In the genomic region with DNA sequence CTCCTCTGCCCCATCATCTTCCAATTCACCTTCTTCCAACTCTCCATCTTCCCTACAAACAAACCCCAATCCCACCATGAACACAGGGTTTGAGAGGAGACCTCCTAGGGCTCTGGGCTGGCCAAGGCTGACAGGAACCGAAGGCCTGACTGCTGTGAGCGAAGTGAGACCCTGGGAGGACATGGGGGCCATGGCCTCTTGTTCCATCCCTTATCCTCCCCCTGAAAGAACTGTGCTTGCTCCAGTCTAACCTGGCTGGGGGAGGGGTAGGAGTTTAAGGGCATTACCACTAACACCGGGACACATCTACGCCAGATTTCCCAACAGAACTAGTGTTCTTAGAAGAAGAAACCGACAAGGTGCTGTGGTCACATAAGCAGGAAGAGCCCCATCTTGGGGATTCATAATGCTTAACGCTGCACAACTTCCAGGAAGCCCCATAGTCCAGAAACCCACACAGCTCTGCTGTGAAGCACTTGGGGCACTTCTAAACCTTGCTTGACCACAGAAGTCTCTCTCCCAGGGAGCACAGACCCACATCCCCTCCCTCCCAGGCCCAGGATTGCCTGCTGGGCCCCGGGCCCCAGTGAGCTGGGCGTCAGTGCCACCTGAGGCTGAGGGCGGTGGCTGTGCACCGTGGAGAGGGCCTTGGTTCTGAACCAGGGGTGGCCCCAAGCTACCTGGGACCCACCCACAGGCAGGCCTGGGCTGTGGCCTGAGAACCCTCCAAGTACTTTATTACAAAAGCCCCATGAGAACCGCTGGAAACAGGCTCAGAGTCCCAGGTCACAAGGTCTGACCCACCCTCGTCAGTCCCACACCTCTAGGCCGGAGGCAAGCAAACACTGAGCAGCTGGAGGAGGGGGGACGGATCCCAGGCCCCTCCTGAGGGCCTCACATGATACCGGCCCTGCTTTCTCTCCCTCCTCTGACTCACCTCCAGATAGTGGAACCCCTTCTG, we compare ENCODE assay signal across 8 cellular contexts. TPM values are rescaled to one million over a fixed set of nuclear protein-coding genes. Genes with fewer than 3 reads are reported as not detected.
DNase-seq lines count a peak whose midpoint lies in the region; ATAC-seq and TF ChIP-seq lines count a peak whose summit lies in the region.

No MANE protein-coding gene starts in this region.

- H4K91ac ChIP-seq in trophoblast cell (ENCODE audit: low read depth, low read length): no peak overlapping the region

- peaks cover 65% of the 10 kb centered on the region for H3K36me3 Mint-ChIP-seq in CD8-positive, alpha-beta T cell

- H3K14ac ChIP-seq in trophoblast cell (ENCODE audit: low read length): no peak overlapping the region

- no peak overlapping the region for H3K23ac ChIP-seq in trophoblast cell (ENCODE audit: low read length)

- no CpG with 5 or more reads among the region's 15 CpGs for WGBS in trophoblast cell (ENCODE audit: extremely low coverage, insufficient coverage, insufficient read length)

- no peak overlapping the region for H2AFZ ChIP-seq in trophoblast cell (ENCODE audit: insufficient read depth, low read length, poor library complexity)

- no peak overlapping the region for H3K4me2 ChIP-seq in trophoblast cell (ENCODE audit: low read length)

- peak overlapping the region; percentile 25 for H3K4ac ChIP-seq in trophoblast cell (ENCODE audit: low read depth, low read length)

- H3K4me1 Mint-ChIP-seq in CD8-positive, alpha-beta T cell (ENCODE audit: low read depth): peaks cover 48% of the 10 kb centered on the region

- H2BK12ac ChIP-seq in trophoblast cell (ENCODE audit: low read length): no peak overlapping the region

- no peak overlapping the region for H4K8ac ChIP-seq in trophoblast cell (ENCODE audit: low read depth, low read length)

- no peak overlapping the region for H2BK120ac ChIP-seq in trophoblast cell (ENCODE audit: insufficient read depth, low read length, poor library complexity)

- peaks cover 26% of the 10 kb centered on the region for H3K4me1 ChIP-seq in CD8-positive, alpha-beta T cell (ENCODE audit: insufficient read depth, low read length)
- H3K4me1 ChIP-seq in colonic mucosa (peaks cover 36% of the 10 kb centered on the region), trophoblast cell (ENCODE audit: control insufficient read depth in 1 of 2, insufficient read depth in 2 of 2, low read length in 2 of 2) (peaks cover 0 to 15% of the 10 kb centered on the region in 2 experiments)

- H3K9ac ChIP-seq in colonic mucosa (ENCODE audit: low read depth in 2 of 2, low read length in 2 of 2) (peak overlapping the region; percentile 60 to 95), trophoblast cell (ENCODE audit: low read length) (no peak overlapping the region)

- H3K27ac ChIP-seq in CD8-positive, alpha-beta T cell (ENCODE audit: low read depth, low read length): peak overlapping the region; percentile 58
- H3K27ac ChIP-seq in RWPE1 (peak overlapping the region; percentile 73), colonic mucosa (peak overlapping the region; percentile 91), trophoblast cell (ENCODE audit: low read depth, low read length) (no peak overlapping the region)

- H2AK5ac ChIP-seq in trophoblast cell (ENCODE audit: low read length): no peak overlapping the region

- H3K9me3 ChIP-seq in CD8-positive, alpha-beta T cell (ENCODE audit: low read length): no peaks in the 10 kb centered on the region
- H3K9me3 ChIP-seq in colonic mucosa (no peaks in the 10 kb centered on the region), trophoblast cell (ENCODE audit: insufficient read depth, low read depth, low read length) (peaks cover 2% of the 10 kb centered on the region)

- H3K18ac ChIP-seq in trophoblast cell (ENCODE audit: low read length): no peak overlapping the region

- no peak overlapping the region for H3K4me3 ChIP-seq in CD8-positive, alpha-beta T cell (ENCODE audit: low read depth, low read length)
- H3K4me3 ChIP-seq in colonic mucosa: no peak overlapping the region
- no peak overlapping the region for H3K4me3 ChIP-seq in trophoblast cell (ENCODE audit: low read depth, low read length)

- H3K79me1 ChIP-seq in trophoblast cell (ENCODE audit: low read length): peaks cover 2% of the 10 kb centered on the region

- ATAC-seq in CD8-positive, alpha-beta T cell: peak; percentile 70
- ATAC-seq in HG02852 (IDR thresholded peaks at IDR 0.05; ENCODE audit: unreplicated experiment): no peak
- no peak for ATAC-seq in HG03095 (IDR thresholded peaks at IDR 0.05; ENCODE audit: unreplicated experiment)

- no peak overlapping the region for H2BK5ac ChIP-seq in trophoblast cell (ENCODE audit: low read depth, low read length, poor library complexity)

- CTCF ChIA-PET in CD8-positive, alpha-beta T cell (lab: Charles Lee): interaction anchor here (0.6 to 1.8 kb wide), 4 partner anchors 16 to 155 kb away, joined by 3 to 7 read pairs (median 4); no protein-coding TSS in a partner anchor
- CTCF ChIA-PET in RWPE1 (lab: Yijun Ruan, JAX): no interaction called here

- H3K79me2 ChIP-seq in trophoblast cell (ENCODE audit: control insufficient read depth, insufficient read depth, low read length, poor library complexity): peaks cover 4% of the 10 kb centered on the region

- H4K12ac ChIP-seq in trophoblast cell (ENCODE audit: low read depth, low read length): no peak overlapping the region

- no peak for TF ChIP-seq CTCF in CD8-positive, alpha-beta T cell (IDR thresholded peaks at IDR 0.05)
- no peak for TF ChIP-seq CTCF in RWPE1 (conservative IDR thresholded peaks at IDR 0.05; ENCODE audit: low read depth)
- no peak for TF ChIP-seq CTCF in colonic mucosa (IDR thresholded peaks at IDR 0.05)

- no peaks in the 10 kb centered on the region for H3K9me3 Mint-ChIP-seq in CD8-positive, alpha-beta T cell

- H3K4me3 Mint-ChIP-seq in CD8-positive, alpha-beta T cell: peak overlapping the region; percentile 47

- H3K27ac Mint-ChIP-seq in CD8-positive, alpha-beta T cell: peak overlapping the region; percentile 94

- H3K36me3 ChIP-seq in CD8-positive, alpha-beta T cell (ENCODE audit: insufficient read depth, low read length): peaks cover 22% of the 10 kb centered on the region
- H3K36me3 ChIP-seq in colonic mucosa (peaks cover 4% of the 10 kb centered on the region), trophoblast cell (ENCODE audit: control insufficient read depth in 1 of 2, insufficient read depth in 2 of 2, low read length in 2 of 2) (peaks cover 31 to 36% of the 10 kb centered on the region in 2 experiments)

- intact Hi-C loops in CD8-positive, alpha-beta T cell (cut with DNase I, micrococcal nuclease): loop anchor here (2.0 kb wide), 2 partner anchors 16 to 18 kb away; partner anchors contain the start of gene ZC3H4 (in 1 of the 2)
- intact Hi-C loops in colonic mucosa (cut with DNase I): no loop called here

- DNase-seq in CD8-positive, alpha-beta T cell: peak in 4 of 7 experiments; percentile 16 to 56 (median 24)
- DNase-seq in RWPE1 (ENCODE audit: low spot score): no peak
- peak; percentile 61 for DNase-seq in colonic mucosa
- no peak for DNase-seq in trophoblast cell
- no peak for DNase-seq in AG20443 (ENCODE audit: low spot score)
- no peak for DNase-seq in foreskin melanocyte

- POLR2A ChIA-PET in CD8-positive, alpha-beta T cell (lab: Charles Lee): interaction anchor here (1.0 to 2.3 kb wide), 3 partner anchors 16 to 18 kb away, joined by 3 to 6 read pairs (median 4); partner anchors contain the start of gene ZC3H4
- POLR2A ChIA-PET in RWPE1 (lab: Yijun Ruan, JAX; ENCODE audit: low non-redundant PET): interaction anchor here (0.5 kb wide), 1 partner anchor 18 kb away, joined by 6 read pairs; no protein-coding TSS in a partner anchor

- no peaks in the 10 kb centered on the region for H3K27me3 Mint-ChIP-seq in CD8-positive, alpha-beta T cell (ENCODE audit: low read depth)

- no peaks in the 10 kb centered on the region for H3K27me3 ChIP-seq in CD8-positive, alpha-beta T cell (ENCODE audit: insufficient read depth, low read length)
- H3K27me3 ChIP-seq in colonic mucosa (no peaks in the 10 kb centered on the region), trophoblast cell (ENCODE audit: insufficient read depth, low read length) (no peaks in the 10 kb centered on the region)

RNA-seq across cellular contexts. Expression of gene ZC3H4, which starts 18.7 kb away (rescaled TPM):
- total RNA-seq in CD8-positive, alpha-beta T cell: 10 to 100 TPM; 30.0 to 33.0 TPM
- total RNA-seq in colonic mucosa: 10 to 100 TPM; 27.2 to 62.2 TPM
- polyA plus RNA-seq in trophoblast cell (2013): 17.0 and 17.4 TPM in 2 replicates

RNA-seq across cellular contexts. Expression of gene SAE1, which starts 35.8 kb away (rescaled TPM):
- 10 to 100 TPM; 22.4 TPM for total RNA-seq in CD8-positive, alpha-beta T cell
- total RNA-seq in colonic mucosa: 10 to 100 TPM; 64.5 to 92.0 TPM
- 152 and 161 TPM in 2 replicates for polyA plus RNA-seq in trophoblast cell (2013)

RNA-seq across cellular contexts. Expression of gene TMEM160, which starts 46.4 kb away (rescaled TPM):
- total RNA-seq in CD8-positive, alpha-beta T cell: 10 to 100 TPM; 17.9 to 18.4 TPM
- 10 to 100 TPM; 25.2 to 47.4 TPM for total RNA-seq in colonic mucosa
- polyA plus RNA-seq in trophoblast cell (2013): 32.3 and 35.7 TPM in 2 replicates

Comparison
In these comparisons a context has a peak if more than half of its experiments do, and no peak if none do; other contexts are left out.
1. DNase-seq: peak in CD8-positive, alpha-beta T cell (4 of 7) and colonic mucosa (single experiment); none in RWPE1 (single experiment), trophoblast cell (0 of 2), AG20443 (single experiment) and foreskin melanocyte (single experiment).